In the genomic region with DNA sequence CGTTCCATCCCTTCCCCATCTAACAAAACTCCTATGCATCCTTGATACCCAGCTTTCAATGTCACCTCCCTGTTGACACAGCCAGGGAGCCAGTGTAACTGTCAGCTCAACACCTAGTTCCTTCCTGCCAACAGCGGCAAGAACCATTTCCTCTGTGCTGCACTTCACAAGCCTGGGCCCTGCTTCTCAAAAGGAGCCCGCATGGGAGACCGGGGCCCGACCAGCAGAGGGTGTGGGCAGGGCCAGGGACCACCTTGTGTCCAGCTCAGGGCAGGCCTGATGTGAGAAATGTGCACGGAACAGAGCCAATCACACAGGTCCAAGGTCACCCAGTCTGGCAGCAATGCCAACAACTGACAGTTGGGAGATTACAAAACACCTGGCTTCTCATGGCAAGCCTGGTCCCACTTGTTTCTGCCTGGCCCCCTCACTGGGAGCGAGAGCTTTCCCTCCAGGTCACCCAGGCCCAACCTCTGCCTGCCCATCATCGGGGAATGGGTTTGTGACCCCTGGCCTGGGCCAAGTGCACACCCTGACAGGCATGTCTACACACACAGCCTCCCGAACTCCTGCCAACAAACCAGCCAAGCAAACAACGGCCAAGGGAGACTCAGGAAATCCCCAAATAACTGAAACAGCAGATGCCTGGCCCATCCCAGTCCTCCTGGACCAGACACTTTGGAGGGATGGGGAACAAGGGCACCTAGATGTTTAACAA, we compare ENCODE assay signal across 8 cellular contexts. TPM values are rescaled to one million over a fixed set of nuclear protein-coding genes. Genes with fewer than 3 reads are reported as not detected.
DNase-seq lines count a peak whose midpoint lies in the region; TF ChIP-seq lines count a peak whose summit lies in the region.

No MANE protein-coding gene starts in this region.

- H3K4me1 ChIP-seq in A673 (ENCODE audit: insufficient read depth, low read length, poor library complexity, severe bottlenecking) (peaks cover 51% of the 10 kb centered on the region), esophagus squamous epithelium (peaks cover 59 to 87% (median 64%) of the 10 kb centered on the region in 3 donors)

- H3K9me3 ChIP-seq in A673 (ENCODE audit: low read depth, low read length, poor library complexity, severe bottlenecking) (no peaks in the 10 kb centered on the region), esophagus squamous epithelium (no peaks in the 10 kb centered on the region)

- H3K27me3 ChIP-seq in A673 (replicated peaks; ENCODE audit: insufficient read depth, low read depth, low read length, poor library complexity) (no peaks in the 10 kb centered on the region), esophagus squamous epithelium (no peaks in the 10 kb centered on the region)

- TF ChIP-seq CTCF in A673 (conservative IDR thresholded peaks at IDR 0.05; ENCODE audit: low read depth, low read length) (no peak), HFFc6 (IDR thresholded peaks at IDR 0.05) (no peak; the same call in 1 of the 2 replicates), esophagus squamous epithelium (IDR thresholded peaks at IDR 0.05) (no peak), retinal pigment epithelial cell (conservative IDR thresholded peaks at IDR 0.05; ENCODE audit: low read depth, low read length) (peak; percentile 9)

- H3K4me3 ChIP-seq in A673 (ENCODE audit: low read depth, low read length, poor library complexity, severe bottlenecking) (peak overlapping the region; percentile 99), esophagus squamous epithelium (peak overlapping the region in 2 of 4 donors; percentile 81 to 88), retinal pigment epithelial cell (ENCODE audit: low read length) (peak overlapping the region; percentile 6)

- 2 to 17% methylated on average over 5 of the region's 10 CpGs for WGBS in esophagus squamous epithelium, 2 donors

- peaks cover 29% of the 10 kb centered on the region for H3K36me3 ChIP-seq in A673 (ENCODE audit: insufficient read depth, low read length, poor library complexity, severe bottlenecking)
- peaks cover 16 to 34% (median 29%) of the 10 kb centered on the region in 3 donors for H3K36me3 ChIP-seq in esophagus squamous epithelium

- POLR2A ChIA-PET in A673 (lab: Charles Lee; ENCODE audit: low non-redundant PET): interaction anchor here (0.7 kb wide), 1 partner anchor 9 kb away, joined by 7 read pairs; no protein-coding TSS in a partner anchor
- POLR2A ChIA-PET in activated CD4-positive, alpha-beta memory T cell treated with anti-CD3 and anti-CD28 coated beads for 36 hours (lab: Charles Lee): interaction anchor here (0.7 to 3.4 kb wide), 4 partner anchors 9 to 469 kb away, joined by 3 to 20 read pairs (median 3); no protein-coding TSS in a partner anchor

- BruUV-seq in A673 (replicated peaks; lab: Mats Ljungman, UMichigan): no TSS peak

- CTCF ChIA-PET in A673 (lab: Charles Lee): no interaction called here
- CTCF ChIA-PET in activated CD4-positive, alpha-beta memory T cell treated with anti-CD3 and anti-CD28 coated beads for 36 hours (lab: Charles Lee): interaction anchor here (1.0 to 6.8 kb wide), 7 partner anchors 9 to 128 kb away, joined by 3 to 34 read pairs (median 3); a partner anchor contains a TSS

- peak overlapping the region; percentile 27 for H3K27ac Mint-ChIP-seq in HFFc6
- peak overlapping the region; percentile 97 for H3K27ac Mint-ChIP-seq in activated CD4-positive, alpha-beta memory T cell treated with anti-CD3 and anti-CD28 coated beads for 36 hours

- no peak overlapping the region for H3K4me3 Mint-ChIP-seq in HFFc6
- H3K4me3 Mint-ChIP-seq in activated CD4-positive, alpha-beta memory T cell treated with anti-CD3 and anti-CD28 coated beads for 36 hours: peak overlapping the region; percentile 92

- H3K27me3 Mint-ChIP-seq in HFFc6 (ENCODE audit: insufficient read depth): no peaks in the 10 kb centered on the region; the same call in 1 of the 2 replicates
- H3K27me3 Mint-ChIP-seq in activated CD4-positive, alpha-beta memory T cell treated with anti-CD3 and anti-CD28 coated beads for 36 hours: no peaks in the 10 kb centered on the region

- DNase-seq in A673 (ENCODE audit: low spot score) (no peak), HFFc6 (no peak), esophagus squamous epithelium (lab: John Stamatoyannopoulos, UW) (no peak), retinal pigment epithelial cell (ENCODE audit: low read depth) (no peak), foreskin melanocyte (no peak), mucosa of gallbladder (ENCODE audit: low spot score) (no peak), T1000 (lab: John Stamatoyannopoulos, UW) (no peak)
- peak; percentile 66 for DNase-seq in activated CD4-positive, alpha-beta memory T cell treated with anti-CD3 and anti-CD28 coated beads for 36 hours

- intact Hi-C loops in A673 (cut with micrococcal nuclease; ENCODE audit: unreplicated experiment): no loop called here
- intact Hi-C loops in activated CD4-positive, alpha-beta memory T cell treated with anti-CD3 and anti-CD28 coated beads for 36 hours (cut with micrococcal nuclease): loop anchor here (5.0 to 10.0 kb wide), 3 partner anchors 47 to 1039 kb away; a partner anchor contains a TSS
- intact Hi-C loops in esophagus squamous epithelium (cut with DNase I): loop anchor here (10.0 kb wide), 1 partner anchor 119 kb away; a partner anchor contains a TSS

- peak overlapping the region; percentile 98 for H3K27ac ChIP-seq in A673 (ENCODE audit: low read depth, low read length, poor library complexity, severe bottlenecking)
- H3K27ac ChIP-seq in esophagus squamous epithelium: peak overlapping the region; percentile 96 to 100 (median 99)

- H3K9me3 Mint-ChIP-seq in HFFc6: no peaks in the 10 kb centered on the region
- H3K9me3 Mint-ChIP-seq in activated CD4-positive, alpha-beta memory T cell treated with anti-CD3 and anti-CD28 coated beads for 36 hours: no peaks in the 10 kb centered on the region

- TF ChIP-seq POLR2A in esophagus squamous epithelium (IDR thresholded peaks at IDR 0.05): no peak

- H3K4me1 Mint-ChIP-seq in HFFc6 (ENCODE audit: low read depth): peaks cover 42% of the 10 kb centered on the region
- H3K4me1 Mint-ChIP-seq in activated CD4-positive, alpha-beta memory T cell treated with anti-CD3 and anti-CD28 coated beads for 36 hours (ENCODE audit: low read depth): peaks cover 51% of the 10 kb centered on the region

- no peaks in the 10 kb centered on the region for H3K36me3 Mint-ChIP-seq in HFFc6 (ENCODE audit: low read depth)
- H3K36me3 Mint-ChIP-seq in activated CD4-positive, alpha-beta memory T cell treated with anti-CD3 and anti-CD28 coated beads for 36 hours: peaks cover 18% of the 10 kb centered on the region

RNA-seq across cellular contexts. Expression of a gene that starts 3.1 kb away (rescaled TPM):
- 80.3 and 92.8 TPM in 2 replicates for total RNA-seq in A673 (2021)
- 10 to 100 TPM; 10.6 to 13.4 (median 11.3) TPM for total RNA-seq in HFFc6 (2021; fragmentation: NEBNext Ultra II Directional; extraction: Animal tissue kit (Norgen Biotek cat#: 25700))
- total RNA-seq in activated CD4-positive, alpha-beta memory T cell treated with anti-CD3 and anti-CD28 coated beads for 36 hours: 10 to 100 TPM; 61.9 to 68.1 TPM
- total RNA-seq in esophagus squamous epithelium: 10 to 100 TPM in 3 of 4 donors, 1 to 10 TPM in 1; 8.8 to 23.1 (median 15.5) TPM
- total RNA-seq in mucosa of gallbladder: 74.9 TPM

RNA-seq across cellular contexts. Expression of a gene that starts 15.1 kb away (rescaled TPM):
- total RNA-seq in A673 (2021) (0.35 TPM in 1 of 2 replicates, not detected in the other), esophagus squamous epithelium (under 1 TPM in 1 of 4 donors, not detected in 3; under 0.01 TPM), mucosa of gallbladder (65.7 TPM)
- total RNA-seq in HFFc6 (2021; fragmentation: NEBNext Ultra II Directional; extraction: Animal tissue kit (Norgen Biotek cat#: 25700)): not detected
- total RNA-seq in activated CD4-positive, alpha-beta memory T cell treated with anti-CD3 and anti-CD28 coated beads for 36 hours: under 1 TPM; 0.36 to 0.38 TPM

Comparison
In these comparisons a context has a peak if more than half of its experiments do, and no peak if none do; other contexts are left out.
1. RNA of a gene that starts 15.1 kb away (total RNA-seq): 65.7 TPM in mucosa of gallbladder (single experiment); 0.36 to 0.38 TPM in activated CD4-positive, alpha-beta memory T cell treated with anti-CD3 and anti-CD28 coated beads for 36 hours, 0.35 TPM in A673, not detected in HFFc6 and under 0.01 TPM in esophagus squamous epithelium; every median in the first group is over 10 times any median in the second.